In the genomic region with DNA sequence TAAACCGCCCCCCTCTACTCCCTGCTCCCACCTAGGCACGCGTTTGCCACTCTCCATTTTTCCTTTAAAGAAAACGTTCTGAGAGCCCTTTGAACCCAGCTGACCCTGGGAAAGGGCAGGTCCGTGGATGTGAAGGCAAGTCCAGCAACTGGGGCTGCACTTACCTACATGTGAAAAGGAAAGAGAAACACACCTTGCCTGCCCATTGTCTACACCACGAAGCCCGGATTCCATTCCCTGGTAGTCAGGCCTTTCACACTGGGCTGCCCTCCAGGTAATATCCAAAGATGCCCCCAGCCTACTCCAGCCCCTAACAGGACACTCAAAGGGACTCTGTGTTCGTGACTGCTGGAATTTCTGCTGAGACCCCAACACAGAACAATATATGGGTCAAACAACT, we compare ENCODE assay signal across 9 cellular contexts.
DNase-seq lines count a peak whose midpoint lies in the region; ATAC-seq and TF ChIP-seq lines count a peak whose summit lies in the region.
"Had no signal": no experiment of that assay in that cellular context is flagged by ENCODE, and none has a peak within 500 bp of the region (broad histone marks: within the 10 kb centered on the region; RNA-seq: fewer than 3 reads in every experiment).

No MANE protein-coding gene starts in this region.

- H3K36me3 ChIP-seq in heart right ventricle (no peaks in the 10 kb centered on the region), breast epithelium (no peaks in the 10 kb centered on the region), vagina (no peaks in the 10 kb centered on the region)
- H3K36me3 ChIP-seq: adrenal gland had no signal

- 44 to 49% methylated on average over 8 of the region's 8 CpGs for WGBS in heart right ventricle, 2 donors

- H3K9me3 ChIP-seq in heart right ventricle (no peaks in the 10 kb centered on the region), breast epithelium (no peaks in the 10 kb centered on the region), vagina (no peaks in the 10 kb centered on the region)
- H3K9me3 ChIP-seq: adrenal gland had no signal

- H3K4me1 ChIP-seq in heart right ventricle (peaks cover 0 to 22% (median 17%) of the 10 kb centered on the region in 9 donors), breast epithelium (peaks cover 5 to 6% of the 10 kb centered on the region in 2 donors), vagina (peaks cover 20% of the 10 kb centered on the region)

- H3K27ac ChIP-seq in heart right ventricle (peak overlapping the region in 8 of 10 donors; percentile 32 to 93 (median 88)), breast epithelium (no peak overlapping the region), vagina (peak overlapping the region; percentile 62)

- TF ChIP-seq POLR2A in breast epithelium (IDR thresholded peaks at IDR 0.05) (no peak), vagina (IDR thresholded peaks at IDR 0.05) (no peak)

- no peaks in the 10 kb centered on the region for H3K27me3 ChIP-seq in heart right ventricle
- no peaks in the 10 kb centered on the region for H3K27me3 ChIP-seq in breast epithelium
- H3K27me3 ChIP-seq in vagina = no peaks in the 10 kb centered on the region
- H3K27me3 ChIP-seq: adrenal gland had no signal

- no peak for DNase-seq in heart right ventricle
- no peak for DNase-seq in cardiac septum (ENCODE audit: low spot score)
- no peak for DNase-seq in breast epithelium (ENCODE audit: low spot score in 2 of 2)
- DNase-seq in mucosa of gallbladder (ENCODE audit: low spot score) = peak; percentile 34
- no peak for DNase-seq in vagina (ENCODE audit: extremely low spot score in 2 of 2)
- DNase-seq in NCI-H2081 (lab: John Stamatoyannopoulos, UW) = no peak
- DNase-seq in activated gamma-delta T cell treated with Interleukin-2 at 50 U/mL for 16 hours = no peak

- peak overlapping the region in 8 of 10 donors; percentile 41 to 95 (median 76) for H3K4me3 ChIP-seq in heart right ventricle
- peak overlapping the region in 2 of 3 donors; percentile 74 to 88 for H3K4me3 ChIP-seq in breast epithelium
- H3K4me3 ChIP-seq in vagina = peak overlapping the region in 1 of 2 donors; percentile 58

- intact Hi-C loops in heart right ventricle (cut with DNase I) (loop anchor here in 9 of 10 donors (5.0 to 10.0 kb wide), 22 partner anchors 153 to 1413 kb away; a partner anchor contains a TSS), cardiac septum (cut with DNase I) (loop anchor here (5.0 kb wide), 6 partner anchors 425 to 1280 kb away; a partner anchor contains a TSS), breast epithelium (cut with DNase I; ENCODE audit: low total_unique reads) (no loop called here), vagina (cut with DNase I) (no loop called here)

- no peak for ATAC-seq in heart right ventricle
- ATAC-seq in HG02884 (IDR thresholded peaks at IDR 0.05; ENCODE audit: unreplicated experiment) = no peak

- TF ChIP-seq CTCF in heart right ventricle (IDR thresholded peaks at IDR 0.05) = no peak
- no peak for TF ChIP-seq CTCF in breast epithelium (IDR thresholded peaks at IDR 0.05)
- TF ChIP-seq CTCF in vagina (IDR thresholded peaks at IDR 0.05) = no peak

Comparison
In these comparisons a context has a peak if more than half of its experiments do, and no peak if none do; other contexts are left out.
1. H3K27ac ChIP-seq: peak in heart right ventricle (8 of 10) and vagina (single experiment); none in breast epithelium (0 of 2).
2. intact Hi-C loops: an anchor here in heart right ventricle (5.0 to 10.0 kb wide) and cardiac septum (5.0 kb wide); none called in breast epithelium and vagina.